Comparison of ENCODE assay signal across 8 cellular contexts in the genomic region with DNA sequence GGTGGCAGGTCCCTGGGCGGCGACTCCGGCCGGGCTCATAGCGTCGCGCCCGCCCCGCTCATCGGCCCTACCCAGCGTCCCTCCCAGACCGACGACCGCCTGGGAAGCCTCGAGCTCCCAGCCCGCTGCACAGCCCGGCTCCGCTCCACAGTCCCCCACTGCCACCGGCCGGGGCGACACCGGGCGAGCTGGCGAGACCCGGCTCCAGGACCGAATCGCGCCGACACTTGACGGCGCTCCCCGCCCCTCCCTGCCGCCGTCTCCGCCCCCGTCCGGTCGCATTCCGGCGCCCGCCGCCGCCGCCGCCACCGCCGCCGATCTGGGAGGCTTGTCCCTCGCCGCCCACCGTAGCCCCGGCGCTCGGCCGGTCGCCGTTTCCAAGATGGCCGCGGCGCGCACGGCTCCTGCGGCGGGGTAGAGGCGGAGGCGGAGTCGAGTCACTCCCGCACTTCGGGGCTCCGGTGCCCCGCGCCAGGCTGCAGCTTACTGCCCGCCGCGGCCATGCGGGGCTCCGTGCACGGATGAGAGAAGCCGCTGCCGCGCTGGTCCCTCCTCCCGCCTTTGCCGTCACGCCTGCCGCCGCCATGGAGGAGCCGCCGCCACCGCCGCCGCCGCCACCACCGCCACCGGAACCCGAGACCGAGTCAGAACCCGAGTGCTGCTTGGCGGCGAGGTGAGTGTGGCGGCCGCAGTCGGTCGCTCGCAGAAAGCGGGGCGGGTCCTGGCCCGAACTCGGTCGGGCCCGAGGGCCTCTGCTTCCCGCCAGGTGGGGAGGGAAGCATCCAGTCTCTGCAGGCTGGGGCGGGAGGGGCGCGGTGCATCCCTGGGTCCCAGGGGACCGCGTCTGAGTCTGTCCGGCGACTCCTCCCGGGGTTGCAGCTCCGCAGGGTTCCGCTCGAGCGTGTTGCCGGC. TPM values are rescaled to one million over a fixed set of nuclear protein-coding genes. Genes with fewer than 3 reads are reported as not detected.
DNase-seq lines count a peak whose midpoint lies in the region; ATAC-seq and TF ChIP-seq lines count a peak whose summit lies in the region.

A gene with protein sequence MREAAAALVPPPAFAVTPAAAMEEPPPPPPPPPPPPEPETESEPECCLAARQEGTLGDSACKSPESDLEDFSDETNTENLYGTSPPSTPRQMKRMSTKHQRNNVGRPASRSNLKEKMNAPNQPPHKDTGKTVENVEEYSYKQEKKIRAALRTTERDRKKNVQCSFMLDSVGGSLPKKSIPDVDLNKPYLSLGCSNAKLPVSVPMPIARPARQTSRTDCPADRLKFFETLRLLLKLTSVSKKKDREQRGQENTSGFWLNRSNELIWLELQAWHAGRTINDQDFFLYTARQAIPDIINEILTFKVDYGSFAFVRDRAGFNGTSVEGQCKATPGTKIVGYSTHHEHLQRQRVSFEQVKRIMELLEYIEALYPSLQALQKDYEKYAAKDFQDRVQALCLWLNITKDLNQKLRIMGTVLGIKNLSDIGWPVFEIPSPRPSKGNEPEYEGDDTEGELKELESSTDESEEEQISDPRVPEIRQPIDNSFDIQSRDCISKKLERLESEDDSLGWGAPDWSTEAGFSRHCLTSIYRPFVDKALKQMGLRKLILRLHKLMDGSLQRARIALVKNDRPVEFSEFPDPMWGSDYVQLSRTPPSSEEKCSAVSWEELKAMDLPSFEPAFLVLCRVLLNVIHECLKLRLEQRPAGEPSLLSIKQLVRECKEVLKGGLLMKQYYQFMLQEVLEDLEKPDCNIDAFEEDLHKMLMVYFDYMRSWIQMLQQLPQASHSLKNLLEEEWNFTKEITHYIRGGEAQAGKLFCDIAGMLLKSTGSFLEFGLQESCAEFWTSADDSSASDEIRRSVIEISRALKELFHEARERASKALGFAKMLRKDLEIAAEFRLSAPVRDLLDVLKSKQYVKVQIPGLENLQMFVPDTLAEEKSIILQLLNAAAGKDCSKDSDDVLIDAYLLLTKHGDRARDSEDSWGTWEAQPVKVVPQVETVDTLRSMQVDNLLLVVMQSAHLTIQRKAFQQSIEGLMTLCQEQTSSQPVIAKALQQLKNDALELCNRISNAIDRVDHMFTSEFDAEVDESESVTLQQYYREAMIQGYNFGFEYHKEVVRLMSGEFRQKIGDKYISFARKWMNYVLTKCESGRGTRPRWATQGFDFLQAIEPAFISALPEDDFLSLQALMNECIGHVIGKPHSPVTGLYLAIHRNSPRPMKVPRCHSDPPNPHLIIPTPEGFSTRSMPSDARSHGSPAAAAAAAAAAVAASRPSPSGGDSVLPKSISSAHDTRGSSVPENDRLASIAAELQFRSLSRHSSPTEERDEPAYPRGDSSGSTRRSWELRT (N-terminal part only) (plus strand): TSS at position 359 of the 912 bp plus-strand sequence. CDS start 163 bp downstream, at position 522.

- ATAC-seq in GM19025 (IDR thresholded peaks at IDR 0.05; ENCODE audit: low read depth, unreplicated experiment): peak; percentile 62
- ATAC-seq in HG03196 (IDR thresholded peaks at IDR 0.05; ENCODE audit: unreplicated experiment): peak; percentile 78
- peak; percentile 96 for ATAC-seq in lower lobe of right lung

- peaks cover 3% of the 10 kb centered on the region for H3K27me3 Mint-ChIP-seq in activated CD4-positive, alpha-beta memory T cell treated with anti-CD3 and anti-CD28 coated beads for 36 hours

- TF ChIP-seq CTCF in BJ (IDR thresholded peaks at IDR 0.05; ENCODE audit: insufficient read depth, low read depth, low read length): no peak
- TF ChIP-seq CTCF in lower lobe of right lung (IDR thresholded peaks at IDR 0.05): no peak

- POLR2A ChIA-PET in BJ (lab: Charles Lee): no interaction called here
- POLR2A ChIA-PET in activated CD4-positive, alpha-beta memory T cell treated with anti-CD3 and anti-CD28 coated beads for 36 hours (lab: Charles Lee): interaction anchor here (1.0 to 2.1 kb wide), 7 partner anchors 11 to 283 kb away, joined by 3 to 9 read pairs (median 3); a partner anchor contains a TSS

- peak within 1 kb of the TSS; percentile 88 for H3K27ac Mint-ChIP-seq in activated CD4-positive, alpha-beta memory T cell treated with anti-CD3 and anti-CD28 coated beads for 36 hours

- H3K4me1 ChIP-seq in duodenal mucosa (ENCODE audit: control insufficient read depth in 1 of 2, insufficient read depth in 2 of 2, low read length in 2 of 2) (peaks cover 12 to 23% of the 10 kb centered on the region in 2 donors), lower lobe of right lung (peaks cover 34% of the 10 kb centered on the region)

- no peaks in the 10 kb centered on the region for H3K27me3 ChIP-seq in BJ (ENCODE audit: control insufficient read depth, insufficient read depth, low read length)
- H3K27me3 ChIP-seq in duodenal mucosa (ENCODE audit: control insufficient read depth in 1 of 2, insufficient read depth in 2 of 2, low read length in 2 of 2): peaks cover 0 to 3% of the 10 kb centered on the region in 2 donors
- no peaks in the 10 kb centered on the region for H3K27me3 ChIP-seq in lower lobe of right lung (ENCODE audit: low read depth)

- no peaks in the 10 kb centered on the region; the same call in 1 of the 2 replicates for H3K36me3 ChIP-seq in BJ (ENCODE audit: control insufficient read depth, insufficient read depth, low read length)
- H3K36me3 ChIP-seq in duodenal mucosa (ENCODE audit: control insufficient read depth in 1 of 2, insufficient read depth in 2 of 2, low read length in 2 of 2): no peaks in the 10 kb centered on the region
- H3K36me3 ChIP-seq in lower lobe of right lung: no peaks in the 10 kb centered on the region

- CTCF ChIA-PET in BJ (lab: Yijun Ruan, JAX): interaction anchor here (0.6 to 9.2 kb wide), 20 partner anchors 10 to 1081 kb away, joined by 3 to 89 read pairs (median 4); a partner anchor contains a TSS
- CTCF ChIA-PET in activated CD4-positive, alpha-beta memory T cell treated with anti-CD3 and anti-CD28 coated beads for 36 hours (lab: Charles Lee): interaction anchor here (0.6 to 5.6 kb wide), 13 partner anchors 14 to 471 kb away, joined by 3 to 51 read pairs (median 5); no protein-coding TSS in a partner anchor

- H3K9ac ChIP-seq in duodenal mucosa (ENCODE audit: low read depth in 1 of 2, low read length in 2 of 2): peak within 1 kb of the TSS; percentile 75 to 78

- H3K27ac ChIP-seq in duodenal mucosa (ENCODE audit: low read depth, low read length) (peak within 1 kb of the TSS; percentile 90), lower lobe of right lung (peak within 1 kb of the TSS; percentile 93)

- peaks cover 2% of the 10 kb centered on the region for H3K9me3 Mint-ChIP-seq in activated CD4-positive, alpha-beta memory T cell treated with anti-CD3 and anti-CD28 coated beads for 36 hours

- H3K9me3 ChIP-seq in duodenal mucosa (ENCODE audit: control insufficient read depth in 1 of 2, low read length in 2 of 2) (peaks cover 0 to 2% of the 10 kb centered on the region in 2 donors), lower lobe of right lung (no peaks in the 10 kb centered on the region)

- peak within 1 kb of the TSS; percentile 87 for H3K4me3 Mint-ChIP-seq in activated CD4-positive, alpha-beta memory T cell treated with anti-CD3 and anti-CD28 coated beads for 36 hours

- H3K4me3 ChIP-seq in BJ (ENCODE audit: low read depth, low read length) (peak within 1 kb of the TSS; percentile 78), duodenal mucosa (ENCODE audit: low read depth in 1 of 2, low read length in 2 of 2) (peak within 1 kb of the TSS; percentile 94 to 97), lower lobe of right lung (peak within 1 kb of the TSS; percentile 95)

- intact Hi-C loops in activated CD4-positive, alpha-beta memory T cell treated with anti-CD3 and anti-CD28 coated beads for 36 hours (cut with micrococcal nuclease): loop anchor here (1.0 to 5.0 kb wide), 5 partner anchors 46 to 379 kb away; a partner anchor contains a TSS
- intact Hi-C loops in lower lobe of right lung (cut with DNase I): no loop called here

- peaks cover 3% of the 10 kb centered on the region for H3K36me3 Mint-ChIP-seq in activated CD4-positive, alpha-beta memory T cell treated with anti-CD3 and anti-CD28 coated beads for 36 hours

- no peak for DNase-seq in BJ (ENCODE audit: low read depth)
- DNase-seq in NCI-H526 treated with DMSO at 0.1 percent for 48 hours (lab: John Stamatoyannopoulos, UW): peak; percentile 74
- peak; percentile 85 for DNase-seq in activated CD4-positive, alpha-beta memory T cell treated with anti-CD3 and anti-CD28 coated beads for 36 hours
- peak; percentile 86 for DNase-seq in lower lobe of right lung
- peak; percentile 62 to 78 (median 67) for DNase-seq in stimulated activated CD4-positive, alpha-beta T cell treated with anti-CD3 and anti-CD28 coated beads, TNF-alpha, amount 100 ng/mL, for 24 hours (ENCODE audit: low read depth in 3 of 3)

- peaks cover 35% of the 10 kb centered on the region for H3K4me1 Mint-ChIP-seq in activated CD4-positive, alpha-beta memory T cell treated with anti-CD3 and anti-CD28 coated beads for 36 hours (ENCODE audit: low read depth)

RNA-seq across cellular contexts. Expression of the gene that starts here (rescaled TPM):
- polyA plus RNA-seq in BJ (2011; rRNA removed): 5.3 and 7.3 TPM in 2 replicates
- 11.7 and 12.8 TPM in 2 replicates for polyA minus RNA-seq in BJ (2011; rRNA and poly(A)+ RNA removed)
- total RNA-seq in activated CD4-positive, alpha-beta memory T cell treated with anti-CD3 and anti-CD28 coated beads for 36 hours: 10 to 100 TPM; 42.9 to 43.4 TPM
- total RNA-seq in lower lobe of right lung: 47.2 TPM
